Comparison of ENCODE assay signal across 10 cellular contexts in the genomic region with DNA sequence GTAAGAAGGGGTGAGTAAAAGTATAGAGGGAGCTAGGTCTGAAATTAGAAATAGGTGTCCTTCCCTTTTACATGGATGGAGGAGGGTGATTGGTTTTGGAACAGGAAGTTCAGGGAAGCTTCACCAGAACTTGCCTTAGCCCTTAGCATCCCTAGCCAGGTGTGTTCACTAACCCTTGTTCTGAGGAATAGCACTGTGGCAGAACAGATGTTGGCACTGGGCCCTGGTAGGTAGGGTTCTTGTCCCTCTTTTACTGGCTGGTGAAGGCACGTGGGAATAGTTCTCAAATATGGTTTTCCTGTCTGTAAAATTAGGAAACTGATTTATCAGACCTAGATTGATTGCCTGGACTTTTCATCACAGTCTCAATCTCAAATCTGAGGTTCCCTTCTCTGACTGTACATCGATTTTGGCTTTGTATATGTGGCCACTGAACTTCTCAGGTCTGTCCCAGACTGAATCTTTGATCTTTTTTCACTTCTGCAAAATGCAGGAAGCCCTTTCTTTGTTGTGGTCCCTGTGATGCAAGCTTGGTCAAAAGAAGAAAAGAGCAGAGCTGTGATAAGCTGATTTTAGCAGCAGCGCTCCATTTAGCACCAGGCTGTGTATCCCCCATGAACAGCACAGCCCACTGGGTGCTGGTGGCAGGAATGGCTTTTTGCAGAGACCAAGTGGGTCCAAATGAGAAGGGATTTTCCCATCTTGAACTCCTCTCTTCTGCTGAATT.
DNase-seq lines count a peak whose midpoint lies in the region; ATAC-seq and TF ChIP-seq lines count a peak whose summit lies in the region.
"Had no signal": no experiment of that assay in that cellular context is flagged by ENCODE, and none has a peak within 500 bp of the region (broad histone marks: within the 10 kb centered on the region; RNA-seq: fewer than 3 reads in every experiment).

No MANE protein-coding gene starts in this region.

- H3K27ac ChIP-seq in Peyer's patch (peak overlapping the region in 1 of 4 donors; percentile 62), lower lobe of right lung (no peak overlapping the region)

- TF ChIP-seq CTCF in Peyer's patch (IDR thresholded peaks at IDR 0.05) = no peak
- no peak for TF ChIP-seq CTCF in lower lobe of right lung (IDR thresholded peaks at IDR 0.05)

- no peaks in the 10 kb centered on the region for H3K36me3 ChIP-seq in Peyer's patch
- H3K36me3 ChIP-seq in lower lobe of right lung = no peaks in the 10 kb centered on the region

- DNase-seq in Peyer's patch (peak in 2 of 3 donors; percentile 66 to 73), occipital lobe (lab: John Stamatoyannopoulos, UW) (no peak), HCEC 1CT (no peak), lower lobe of right lung (no peak)
- DNase-seq in effector CD8-positive, alpha-beta T cell (lab: John Stamatoyannopoulos, UW) = no peak
- DNase-seq: activated CD4-positive, alpha-beta T cell treated with anti-CD3 and anti-CD28 coated beads for 4 hours; NCI-H1048 had no signal

- intact Hi-C loops in lower lobe of right lung (cut with DNase I) = no loop called here

- H3K4me1 ChIP-seq in Peyer's patch (no peaks in the 10 kb centered on the region), lower lobe of right lung (no peaks in the 10 kb centered on the region)

- no peak for TF ChIP-seq POLR2A in Peyer's patch (IDR thresholded peaks at IDR 0.05)

- no peaks in the 10 kb centered on the region for H3K27me3 ChIP-seq in Peyer's patch
- no peaks in the 10 kb centered on the region for H3K27me3 ChIP-seq in lower lobe of right lung (ENCODE audit: low read depth)

- peak; percentile 90 for ATAC-seq in GM19395 (IDR thresholded peaks at IDR 0.05; ENCODE audit: unreplicated experiment)
- peak; percentile 92 for ATAC-seq in HG03066 (IDR thresholded peaks at IDR 0.05; ENCODE audit: low read depth, unreplicated experiment)
- ATAC-seq in lower lobe of right lung = no peak

- H3K9me3 ChIP-seq in Peyer's patch = no peaks in the 10 kb centered on the region
- no peaks in the 10 kb centered on the region for H3K9me3 ChIP-seq in lower lobe of right lung

- H3K4me3 ChIP-seq in GM08714 (ENCODE audit: low read length) (peak overlapping the region; percentile 49; the same call in 1 of the 2 replicates), Peyer's patch (no peak overlapping the region), lower lobe of right lung (no peak overlapping the region)

Comparison
In these comparisons a context has a peak if more than half of its experiments do, and no peak if none do; other contexts are left out.
1. ATAC-seq: peak in GM19395 (single experiment) and HG03066 (single experiment); none in lower lobe of right lung (0 of 2).
2. DNase-seq: peak in Peyer's patch (2 of 3); none in occipital lobe (single experiment), effector CD8-positive, alpha-beta T cell (single experiment), HCEC 1CT (single experiment) and lower lobe of right lung (single experiment).